8 cellular contexts compared by ENCODE assay signal in genomic region chr5:923473-923873, GRCh38. TPM values are rescaled to one million over a fixed set of nuclear protein-coding genes. Genes with fewer than 3 reads are reported as not detected.
A peak's percentile ranks its signal among the peaks of the same experiment; 100 is the strongest.
DNase-seq lines count a peak whose midpoint lies in the region; ATAC-seq and TF ChIP-seq lines count a peak whose summit lies in the region.

No MANE protein-coding gene starts in this region.

- TF ChIP-seq CTCF in Peyer's patch (IDR thresholded peaks at IDR 0.05), result peak; percentile 34 to 88 (median 78)
- TF ChIP-seq CTCF in fibroblast of pulmonary artery (IDR thresholded peaks at IDR 0.05; ENCODE audit: low read length, missing control alignments), result peak; percentile 87
- peak in 1 of 3 donors; percentile 47 for TF ChIP-seq CTCF in omental fat pad (IDR thresholded peaks at IDR 0.05)
- peak; percentile 51 to 88 (median 70) for TF ChIP-seq CTCF in thyroid gland (IDR thresholded peaks at IDR 0.05)

- TF ChIP-seq POLR2A in Peyer's patch (IDR thresholded peaks at IDR 0.05) (no peak), thyroid gland (IDR thresholded peaks at IDR 0.05) (no peak)

- H3K27ac ChIP-seq in CD4-positive, CD25-positive, alpha-beta regulatory T cell (ENCODE audit: insufficient read depth, low read length, poor library complexity, severe bottlenecking), result no peak overlapping the region
- H3K27ac ChIP-seq in Peyer's patch, result no peak overlapping the region
- no peak overlapping the region for H3K27ac ChIP-seq in thyroid gland

- no peaks in the 10 kb centered on the region for H3K36me3 Mint-ChIP-seq in CD4-positive, CD25-positive, alpha-beta regulatory T cell
- no peaks in the 10 kb centered on the region for H3K36me3 Mint-ChIP-seq in activated T-cell treated with anti-CD3 and anti-CD28 coated beads, Interleukin-2, amount 50 U/mL, for 72 hours (ENCODE audit: insufficient read depth in 2 of 2)

- H3K27ac Mint-ChIP-seq in CD4-positive, CD25-positive, alpha-beta regulatory T cell, result peak overlapping the region in 2 of 3 donors; percentile 1 to 17
- H3K27ac Mint-ChIP-seq in activated T-cell treated with anti-CD3 and anti-CD28 coated beads, Interleukin-2, amount 50 U/mL, for 72 hours, result peak overlapping the region; percentile 11

- 17 to 18% methylated on average over 13 to 14 of the region's 14 CpGs for WGBS in thyroid gland, 2 donors

- H3K27me3 ChIP-seq in CD4-positive, CD25-positive, alpha-beta regulatory T cell (ENCODE audit: control insufficient read depth, insufficient read depth, low read length), result no peaks in the 10 kb centered on the region
- H3K27me3 ChIP-seq in Peyer's patch (no peaks in the 10 kb centered on the region), thyroid gland (peaks cover 3% of the 10 kb centered on the region)

- no peak overlapping the region for H3K4me3 Mint-ChIP-seq in CD4-positive, CD25-positive, alpha-beta regulatory T cell
- peak overlapping the region in 1 of 2 donors; percentile 3 for H3K4me3 Mint-ChIP-seq in activated T-cell treated with anti-CD3 and anti-CD28 coated beads, Interleukin-2, amount 50 U/mL, for 72 hours

- H3K27me3 Mint-ChIP-seq in CD4-positive, CD25-positive, alpha-beta regulatory T cell, result peaks cover 29% of the 10 kb centered on the region
- peaks cover 39% of the 10 kb centered on the region for H3K27me3 Mint-ChIP-seq in activated T-cell treated with anti-CD3 and anti-CD28 coated beads, Interleukin-2, amount 50 U/mL, for 72 hours (ENCODE audit: low read depth)

- peaks cover 0 to 2% (median 0%) of the 10 kb centered on the region in 7 donors for H3K9me3 Mint-ChIP-seq in CD4-positive, CD25-positive, alpha-beta regulatory T cell
- no peaks in the 10 kb centered on the region for H3K9me3 Mint-ChIP-seq in activated T-cell treated with anti-CD3 and anti-CD28 coated beads, Interleukin-2, amount 50 U/mL, for 72 hours

- peaks cover 0 to 8% (median 2%) of the 10 kb centered on the region in 4 donors for H3K4me1 Mint-ChIP-seq in CD4-positive, CD25-positive, alpha-beta regulatory T cell
- peaks cover 39% of the 10 kb centered on the region for H3K4me1 Mint-ChIP-seq in activated T-cell treated with anti-CD3 and anti-CD28 coated beads, Interleukin-2, amount 50 U/mL, for 72 hours (ENCODE audit: low read depth)

- no peak overlapping the region for H3K4me3 ChIP-seq in CD4-positive, CD25-positive, alpha-beta regulatory T cell (ENCODE audit: low read depth, low read length)
- no peak overlapping the region for H3K4me3 ChIP-seq in Jurkat, Clone E6-1 (ENCODE audit: low read length)
- no peak overlapping the region for H3K4me3 ChIP-seq in Peyer's patch
- H3K4me3 ChIP-seq in fibroblast of pulmonary artery (replicated peaks; ENCODE audit: low read depth, low read length), result no peak overlapping the region
- H3K4me3 ChIP-seq in thyroid gland (replicated peaks in 1 of 3), result no peak overlapping the region

- intact Hi-C loops in thyroid gland (cut with DNase I), result loop anchor here (5.0 kb wide), 1 partner anchor 249 kb away; no protein-coding TSS in a partner anchor

- no peaks in the 10 kb centered on the region for H3K9me3 ChIP-seq in CD4-positive, CD25-positive, alpha-beta regulatory T cell (ENCODE audit: control insufficient read depth in 2 of 2, low read length in 2 of 2)
- H3K9me3 ChIP-seq in Peyer's patch (no peaks in the 10 kb centered on the region), thyroid gland (no peaks in the 10 kb centered on the region)

- H3K4me1 ChIP-seq in CD4-positive, CD25-positive, alpha-beta regulatory T cell (ENCODE audit: control insufficient read depth, insufficient read depth, low read length, poor library complexity, severe bottlenecking), result peaks cover 6% of the 10 kb centered on the region
- H3K4me1 ChIP-seq in Peyer's patch (peaks cover 0 to 8% (median 6%) of the 10 kb centered on the region in 4 donors), thyroid gland (peaks cover 10 to 11% of the 10 kb centered on the region in 2 donors)

- DNase-seq in CD4-positive, CD25-positive, alpha-beta regulatory T cell, result peak; percentile 54 to 74 (median 58)
- peak; percentile 69 for DNase-seq in Jurkat, Clone E6-1 (ENCODE audit: low read depth, low spot score)
- peak; percentile 53 to 87 (median 86) for DNase-seq in Peyer's patch
- DNase-seq in activated T-cell treated with anti-CD3 and anti-CD28 coated beads, Interleukin-2, amount 50 U/mL, for 72 hours, result peak; percentile 83 to 84
- DNase-seq in fibroblast of pulmonary artery (ENCODE audit: low read depth), result peak; percentile 75
- peak; percentile 67 for DNase-seq in omental fat pad (ENCODE audit: low spot score)
- DNase-seq in thyroid gland, result peak; percentile 79

- H3K36me3 ChIP-seq in CD4-positive, CD25-positive, alpha-beta regulatory T cell (ENCODE audit: control insufficient read depth, insufficient read depth, low read length), result no peaks in the 10 kb centered on the region
- no peaks in the 10 kb centered on the region for H3K36me3 ChIP-seq in Peyer's patch
- H3K36me3 ChIP-seq in thyroid gland, result no peaks in the 10 kb centered on the region

- ATAC-seq in CD4-positive, CD25-positive, alpha-beta regulatory T cell (ENCODE audit: low read depth in 2 of 2), result peak in 1 of 2 donors; percentile 79
- peak; percentile 59 for ATAC-seq in GM19397 (IDR thresholded peaks at IDR 0.05; ENCODE audit: unreplicated experiment)
- ATAC-seq in activated T-cell treated with anti-CD3 and anti-CD28 coated beads, Interleukin-2, amount 50 U/mL, for 72 hours (replicated peaks in 1 of 2), result peak; percentile 86 to 87
- peak; percentile 87 for ATAC-seq in omental fat pad (ENCODE audit: low FRiP score)

RNA-seq across cellular contexts. Expression of gene TRIP13, which starts 30.8 kb away (rescaled TPM):
- total RNA-seq in CD4-positive, CD25-positive, alpha-beta regulatory T cell, result 1.2 TPM
- 1 to 10 TPM; 1.1 to 1.7 (median 1.3) TPM for polyA plus RNA-seq in CD4-positive, CD25-positive, alpha-beta regulatory T cell
- polyA plus RNA-seq in Jurkat, Clone E6-1 (2012; ENCODE audit: insufficient read depth, insufficient read length), result 153 TPM
- total RNA-seq in Peyer's patch, result 1 to 10 TPM; 1.2 to 8.3 (median 3.5) TPM
- 10 to 100 TPM; 17.7 to 18.2 TPM for total RNA-seq in activated T-cell treated with anti-CD3 and anti-CD28 coated beads, Interleukin-2, amount 50 U/mL, for 72 hours
- 1 to 10 TPM in 1 of 4 donors, under 1 TPM in 3; 0.79 to 3.0 (median 0.93) TPM for total RNA-seq in omental fat pad
- 1 to 10 TPM in 3 of 4 donors, not detected in 1; 1.1 to 1.7 (median 1.3) TPM for total RNA-seq in thyroid gland

RNA-seq across cellular contexts. Expression of gene BRD9, which starts 30.9 kb away (rescaled TPM):
- total RNA-seq in CD4-positive, CD25-positive, alpha-beta regulatory T cell, result 139 TPM
- 10 to 100 TPM in 3 of 4 donors, 1 to 10 TPM in 1; 9.7 to 15.9 (median 12.0) TPM for polyA plus RNA-seq in CD4-positive, CD25-positive, alpha-beta regulatory T cell
- 98.8 TPM for polyA plus RNA-seq in Jurkat, Clone E6-1 (2012; ENCODE audit: insufficient read depth, insufficient read length)
- total RNA-seq in Peyer's patch (10 to 100 TPM; 36.4 to 90.8 (median 65.4) TPM), omental fat pad (10 to 100 TPM; 24.0 to 53.2 (median 36.7) TPM), thyroid gland (10 to 100 TPM; 19.6 to 29.9 (median 25.2) TPM)
- 10 to 100 TPM; 50.6 to 54.7 TPM for total RNA-seq in activated T-cell treated with anti-CD3 and anti-CD28 coated beads, Interleukin-2, amount 50 U/mL, for 72 hours
